ENCODE assay signal across 29 cellular contexts in the genomic region with DNA sequence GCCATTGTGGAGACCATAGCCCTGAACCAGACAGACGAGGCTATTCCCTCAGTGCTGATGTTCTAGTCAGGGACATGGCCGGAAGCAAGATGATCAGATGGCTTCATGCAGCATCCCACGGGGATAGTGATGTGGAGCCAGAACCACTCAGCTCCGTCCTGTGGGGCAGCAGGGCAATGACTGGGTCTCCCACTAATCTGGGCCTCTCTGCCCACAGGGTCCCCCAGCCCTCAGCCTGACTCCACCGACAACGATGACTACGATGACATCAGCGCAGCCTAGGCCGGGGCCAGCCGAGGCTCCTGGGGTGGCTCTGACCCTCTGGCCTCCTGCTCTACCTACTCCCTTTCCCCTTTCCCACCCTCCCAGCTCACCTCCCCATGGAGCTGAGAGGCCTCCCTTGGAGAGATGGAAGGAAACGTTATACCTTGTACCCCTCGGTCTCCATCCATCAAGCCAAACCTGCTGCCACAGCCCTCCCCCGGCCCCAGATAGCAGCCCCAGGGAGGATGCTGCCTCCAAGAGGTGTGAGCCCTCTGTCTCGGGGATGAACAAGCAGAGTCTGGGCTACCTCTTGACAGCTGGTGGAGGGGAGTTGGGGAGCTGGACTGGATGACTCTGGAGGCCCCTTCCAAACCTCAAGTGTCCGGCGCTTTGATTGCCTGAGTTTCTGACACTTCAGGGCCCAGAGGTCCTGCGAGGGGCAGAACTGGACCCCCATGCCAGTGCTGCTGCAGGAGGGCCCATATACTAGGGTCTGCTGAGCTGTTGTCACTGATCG. TPM values are rescaled to one million over a fixed set of nuclear protein-coding genes. Genes with fewer than 3 reads are reported as not detected.
DNase-seq lines count a peak whose midpoint lies in the region; ATAC-seq and TF ChIP-seq lines count a peak whose summit lies in the region.
"Had no signal": no experiment of that assay in that cellular context is flagged by ENCODE, and none has a peak within 500 bp of the region (broad histone marks: within the 10 kb centered on the region; RNA-seq: fewer than 3 reads in every experiment).

No MANE protein-coding gene starts in this region.

- DNase-seq in activated naive CD4-positive, alpha-beta T cell treated with anti-CD3 and anti-CD28 coated beads for 36 hours = no peak
- DNase-seq in activated naive CD4-positive, alpha-beta T cell treated with Interleukin-2 at 50 U/mL for 16 hours = no peak
- DNase-seq in CD8-positive, alpha-beta memory T cell = no peak
- DNase-seq in naive thymus-derived CD4-positive, alpha-beta T cell = no peak
- DNase-seq in NCI-H1417 (lab: John Stamatoyannopoulos, UW) (no peak), suprapubic skin (ENCODE audit: low spot score in 2 of 2) (no peak)
- DNase-seq in central memory CD4-positive, alpha-beta T cell = no peak
- DNase-seq: ACHN; activated CD4-positive, alpha-beta T cell treated with anti-CD3 and anti-CD28 coated beads, Interleukin-2, amount 50 U/mL, for 48 hours; amygdala; Caco-2; IMR-90; lower lobe of right lung; midbrain; naive B cell; NCI-H2107; NCI-H345; NCI-H69; nucleus accumbens; psoas muscle; stimulated activated CD4-positive, alpha-beta T cell treated with anti-CD3 and anti-CD28 coated beads, Interleukin-4, amount 100 ng/mL, for 1 hour; upper lobe of left lung had no signal

- H3K4me1 Mint-ChIP-seq in activated naive CD4-positive, alpha-beta T cell treated with anti-CD3 and anti-CD28 coated beads for 36 hours (ENCODE audit: low read depth) = peaks cover 72% of the 10 kb centered on the region
- peaks cover 41 to 62% (median 43%) of the 10 kb centered on the region in 3 donors for H3K4me1 Mint-ChIP-seq in CD8-positive, alpha-beta memory T cell
- H3K4me1 Mint-ChIP-seq in activated T-helper 17 cell treated with anti-CD3 and anti-CD28 coated beads, Interleukin-2, amount 50 U/mL, for 72 hours = peaks cover 45% of the 10 kb centered on the region
- H3K4me1 Mint-ChIP-seq in naive thymus-derived CD4-positive, alpha-beta T cell = peaks cover 26 to 62% (median 58%) of the 10 kb centered on the region in 7 donors

- peaks cover 42% of the 10 kb centered on the region for H3K4me1 ChIP-seq in CD8-positive, alpha-beta memory T cell (ENCODE audit: insufficient read depth, low read length)
- H3K4me1 ChIP-seq in naive thymus-derived CD4-positive, alpha-beta T cell (ENCODE audit: control insufficient read depth in 2 of 2, insufficient read depth in 2 of 2, low read length in 2 of 2) = peaks cover 32 to 37% of the 10 kb centered on the region in 2 donors
- H3K4me1 ChIP-seq in suprapubic skin = peaks cover 10% of the 10 kb centered on the region
- H3K4me1 ChIP-seq: Caco-2, gastroesophageal sphincter, psoas muscle had no signal

- peak overlapping the region; percentile 100 for H3K27ac Mint-ChIP-seq in activated naive CD4-positive, alpha-beta T cell treated with anti-CD3 and anti-CD28 coated beads for 36 hours
- H3K27ac Mint-ChIP-seq in CD8-positive, alpha-beta memory T cell = peak overlapping the region in 7 of 8 donors; percentile 14 to 97 (median 58)
- H3K27ac Mint-ChIP-seq in activated T-helper 17 cell treated with anti-CD3 and anti-CD28 coated beads, Interleukin-2, amount 50 U/mL, for 72 hours = peak overlapping the region; percentile 97
- H3K27ac Mint-ChIP-seq in naive thymus-derived CD4-positive, alpha-beta T cell = peak overlapping the region in 8 of 9 donors; percentile 81 to 100 (median 98)
- H3K27ac Mint-ChIP-seq: B cell had no signal

- no peak overlapping the region for H3K27ac ChIP-seq in CD8-positive, alpha-beta memory T cell (ENCODE audit: low read depth, low read length)
- no peak overlapping the region for H3K27ac ChIP-seq in naive thymus-derived CD4-positive, alpha-beta T cell (ENCODE audit: low read depth, low read length)
- no peak overlapping the region for H3K27ac ChIP-seq in suprapubic skin
- H3K27ac ChIP-seq: gastroesophageal sphincter, lower lobe of right lung, psoas muscle, upper lobe of left lung had no signal

- TF ChIP-seq POLR2A in suprapubic skin (IDR thresholded peaks at IDR 0.05) = no peak

- H3K27me3 Mint-ChIP-seq in activated naive CD4-positive, alpha-beta T cell treated with anti-CD3 and anti-CD28 coated beads for 36 hours (ENCODE audit: low read depth) = no peaks in the 10 kb centered on the region
- H3K27me3 Mint-ChIP-seq in CD8-positive, alpha-beta memory T cell = peaks cover 0 to 1% of the 10 kb centered on the region in 2 donors
- no peaks in the 10 kb centered on the region for H3K27me3 Mint-ChIP-seq in activated T-helper 17 cell treated with anti-CD3 and anti-CD28 coated beads, Interleukin-2, amount 50 U/mL, for 72 hours
- no peaks in the 10 kb centered on the region for H3K27me3 Mint-ChIP-seq in naive thymus-derived CD4-positive, alpha-beta T cell
- H3K27me3 Mint-ChIP-seq: B cell, naive B cell had no signal

- H3K36me3 Mint-ChIP-seq in activated naive CD4-positive, alpha-beta T cell treated with anti-CD3 and anti-CD28 coated beads for 36 hours (ENCODE audit: low read depth) = peaks cover 69% of the 10 kb centered on the region
- peaks cover 9 to 69% (median 11%) of the 10 kb centered on the region in 3 donors for H3K36me3 Mint-ChIP-seq in CD8-positive, alpha-beta memory T cell
- H3K36me3 Mint-ChIP-seq in activated T-helper 17 cell treated with anti-CD3 and anti-CD28 coated beads, Interleukin-2, amount 50 U/mL, for 72 hours (ENCODE audit: low read depth) = peaks cover 100% of the 10 kb centered on the region
- peaks cover 5 to 41% (median 30%) of the 10 kb centered on the region in 5 donors for H3K36me3 Mint-ChIP-seq in naive thymus-derived CD4-positive, alpha-beta T cell

- POLR2A ChIA-PET in CD8-positive, alpha-beta memory T cell (lab: Charles Lee) = interaction anchor here (0.6 to 1.1 kb wide), 2 partner anchors 24 to 61 kb away, joined by 4 to 5 read pairs; no protein-coding TSS in a partner anchor
- POLR2A ChIA-PET in naive thymus-derived CD4-positive, alpha-beta T cell (lab: Charles Lee) = interaction anchor here (0.6 to 11.1 kb wide), 12 partner anchors 12 to 314 kb away, joined by 3 to 210 read pairs (median 4); no protein-coding TSS in a partner anchor

- intact Hi-C loops in activated naive CD4-positive, alpha-beta T cell treated with anti-CD3 and anti-CD28 coated beads for 36 hours (cut with micrococcal nuclease) = no loop called here
- intact Hi-C loops in naive thymus-derived CD4-positive, alpha-beta T cell (cut with micrococcal nuclease) = no loop called here

- H3K27me3 ChIP-seq in CD8-positive, alpha-beta memory T cell (ENCODE audit: insufficient read depth, low read length, poor library complexity, severe bottlenecking) = no peaks in the 10 kb centered on the region
- no peaks in the 10 kb centered on the region for H3K27me3 ChIP-seq in naive thymus-derived CD4-positive, alpha-beta T cell (ENCODE audit: control insufficient read depth in 2 of 2, insufficient read depth in 2 of 2, low read length in 2 of 2)
- H3K27me3 ChIP-seq in suprapubic skin = peaks cover 24% of the 10 kb centered on the region
- H3K27me3 ChIP-seq: upper lobe of left lung had no signal

- peaks cover 43% of the 10 kb centered on the region for H3K36me3 ChIP-seq in CD8-positive, alpha-beta memory T cell (ENCODE audit: insufficient read depth, low read length)
- H3K36me3 ChIP-seq in naive thymus-derived CD4-positive, alpha-beta T cell (ENCODE audit: control insufficient read depth in 2 of 3, insufficient read depth in 3 of 3, low read length in 3 of 3) = peaks cover 0 to 59% (median 13%) of the 10 kb centered on the region in 3 experiments
- no peaks in the 10 kb centered on the region for H3K36me3 ChIP-seq in suprapubic skin
- H3K36me3 ChIP-seq: gastroesophageal sphincter, lower lobe of right lung, upper lobe of left lung had no signal

- ATAC-seq in activated T-helper 17 cell treated with anti-CD3 and anti-CD28 coated beads, Interleukin-2, amount 50 U/mL, for 72 hours (replicated peaks) = no peak
- no peak for ATAC-seq in naive thymus-derived CD4-positive, alpha-beta T cell
- ATAC-seq: gastroesophageal sphincter, lower lobe of right lung, psoas muscle, sciatic nerve, SK-N-SH treated with all-trans-retinoic acid at 6 μM for 48 hours had no signal

- no peak for TF ChIP-seq EP300 in suprapubic skin (IDR thresholded peaks at IDR 0.05)

- TF ChIP-seq CTCF in suprapubic skin (IDR thresholded peaks at IDR 0.05) = no peak

- no peaks in the 10 kb centered on the region for H3K9me3 Mint-ChIP-seq in activated naive CD4-positive, alpha-beta T cell treated with anti-CD3 and anti-CD28 coated beads for 36 hours
- no peaks in the 10 kb centered on the region for H3K9me3 Mint-ChIP-seq in CD8-positive, alpha-beta memory T cell
- H3K9me3 Mint-ChIP-seq in activated T-helper 17 cell treated with anti-CD3 and anti-CD28 coated beads, Interleukin-2, amount 50 U/mL, for 72 hours = no peaks in the 10 kb centered on the region
- peaks cover 0 to 6% (median 0%) of the 10 kb centered on the region in 11 donors for H3K9me3 Mint-ChIP-seq in naive thymus-derived CD4-positive, alpha-beta T cell
- H3K9me3 Mint-ChIP-seq: naive B cell; T-helper 2 cell treated with Interferon-gamma antibody and Interleukin-4, amounts not matched to agents 5 μg/mL and 100 μg/mL, for 36 hours had no signal

- H3K9me3 ChIP-seq in CD8-positive, alpha-beta memory T cell (ENCODE audit: low read length) = no peaks in the 10 kb centered on the region
- H3K9me3 ChIP-seq in naive thymus-derived CD4-positive, alpha-beta T cell (ENCODE audit: control insufficient read depth in 2 of 3, low read length in 3 of 3) = no peaks in the 10 kb centered on the region
- no peaks in the 10 kb centered on the region for H3K9me3 ChIP-seq in suprapubic skin
- H3K9me3 ChIP-seq: Caco-2, gastroesophageal sphincter, lower lobe of right lung, psoas muscle, upper lobe of left lung had no signal

- CTCF ChIA-PET in activated naive CD4-positive, alpha-beta T cell treated with anti-CD3 and anti-CD28 coated beads for 36 hours (lab: Charles Lee) = interaction anchor here (2.1 kb wide), 1 partner anchor 13 kb away, joined by 7 read pairs; no protein-coding TSS in a partner anchor
- CTCF ChIA-PET in CD8-positive, alpha-beta memory T cell (lab: Charles Lee) = interaction anchor here (1.2 to 1.8 kb wide), 3 partner anchors 32 to 57 kb away, joined by 3 to 6 read pairs (median 5); a partner anchor contains a TSS
- CTCF ChIA-PET in naive thymus-derived CD4-positive, alpha-beta T cell (lab: Charles Lee) = interaction anchor here (0.7 to 1.7 kb wide), 7 partner anchors 23 to 112 kb away, joined by 3 to 10 read pairs (median 3); a partner anchor contains a TSS

- H3K4me3 Mint-ChIP-seq in activated naive CD4-positive, alpha-beta T cell treated with anti-CD3 and anti-CD28 coated beads for 36 hours = no peak overlapping the region
- no peak overlapping the region for H3K4me3 Mint-ChIP-seq in CD8-positive, alpha-beta memory T cell
- H3K4me3 Mint-ChIP-seq in activated T-helper 17 cell treated with anti-CD3 and anti-CD28 coated beads, Interleukin-2, amount 50 U/mL, for 72 hours = peak overlapping the region; percentile 88
- H3K4me3 Mint-ChIP-seq in naive thymus-derived CD4-positive, alpha-beta T cell = peak overlapping the region in 1 of 10 donors; percentile 47
- H3K4me3 Mint-ChIP-seq: B cell had no signal

- no peak overlapping the region for H3K4me3 ChIP-seq in CD8-positive, alpha-beta memory T cell (ENCODE audit: low read length)
- no peak overlapping the region for H3K4me3 ChIP-seq in naive thymus-derived CD4-positive, alpha-beta T cell (ENCODE audit: low read length)
- no peak overlapping the region for H3K4me3 ChIP-seq in suprapubic skin
- H3K4me3 ChIP-seq: gastroesophageal sphincter, lower lobe of right lung, psoas muscle, upper lobe of left lung had no signal

- 97% methylated on average over 11 of the region's 18 CpGs for WGBS in suprapubic skin

RNA-seq across cellular contexts. Expression of a gene that starts 47.7 kb away (rescaled TPM):
- 100 to 1,000 TPM; 227 to 234 TPM for total RNA-seq in activated naive CD4-positive, alpha-beta T cell treated with anti-CD3 and anti-CD28 coated beads for 36 hours
- total RNA-seq in CD8-positive, alpha-beta memory T cell = 100 to 1,000 TPM; 229 to 233 TPM
- polyA plus RNA-seq in CD8-positive, alpha-beta memory T cell = 156 TPM
- total RNA-seq in activated T-helper 17 cell treated with anti-CD3 and anti-CD28 coated beads, Interleukin-2, amount 50 U/mL, for 72 hours = 100 to 1,000 TPM; 254 to 438 TPM
- 100 to 1,000 TPM; 361 to 653 (median 430) TPM for total RNA-seq in naive thymus-derived CD4-positive, alpha-beta T cell
- 100 to 1,000 TPM; 195 to 303 TPM for polyA plus RNA-seq in naive thymus-derived CD4-positive, alpha-beta T cell
- total RNA-seq in suprapubic skin = 1 to 10 TPM in 2 of 4 donors, under 1 TPM in 2; 0.15 to 1.7 (median 1.2) TPM
- total RNA-seq: G401, IMR-90 had no signal
- polyA plus RNA-seq: IMR-90 had no signal

Comparison
In these comparisons a context has a peak if more than half of its experiments do, and no peak if none do; other contexts are left out.
1. RNA of a gene that starts 47.7 kb away (total RNA-seq): 254 to 438 TPM in activated T-helper 17 cell treated with anti-CD3 and anti-CD28 coated beads, Interleukin-2, amount 50 U/mL, for 72 hours, 361 to 653 TPM in naive thymus-derived CD4-positive, alpha-beta T cell, 227 to 234 TPM in activated naive CD4-positive, alpha-beta T cell treated with anti-CD3 and anti-CD28 coated beads for 36 hours and 229 to 233 TPM in CD8-positive, alpha-beta memory T cell; 0.15 to 1.7 TPM in suprapubic skin; every median in the first group is over 10 times any median in the second.
2. Peak in every context shown above with its lines, with median percentiles within 50 percentile points of each other: H3K27ac Mint-ChIP-seq.